Comparison of ENCODE assay signal across 8 cellular contexts in genomic region chr6:28225056-28225834, GRCh38. TPM values are rescaled to one million over a fixed set of nuclear protein-coding genes. Genes with fewer than 3 reads are reported as not detected.
DNase-seq lines count a peak whose midpoint lies in the region; ATAC-seq and TF ChIP-seq lines count a peak whose summit lies in the region.

ZSCAN9 (plus strand) TSS chr6:28225275; CDS start chr6:28227085, 1,810 bp downstream.

- H3K27me3 Mint-ChIP-seq in CD4-positive, alpha-beta T cell, result peaks cover 75% of the 10 kb centered on the region

- peak within 1 kb of the TSS; percentile 88 for H3K4me3 Mint-ChIP-seq in CD4-positive, alpha-beta T cell

- CTCF ChIA-PET in CD4-positive, alpha-beta T cell (lab: Charles Lee), result no interaction called here

- H3K4me1 ChIP-seq in esophagus (ENCODE audit: control insufficient read depth in 2 of 2, insufficient read depth in 2 of 2, low read length in 1 of 2) (no peaks in the 10 kb centered on the region), stomach (peaks cover 0 to 27% (median 18%) of the 10 kb centered on the region in 4 donors)

- no peaks in the 10 kb centered on the region for H3K9me3 Mint-ChIP-seq in CD4-positive, alpha-beta T cell

- 1 to 2% methylated on average over 45 of the region's 45 CpGs for WGBS in esophagus, 2 donors
- WGBS in stomach, 5 donors, result 0 to 1% (median 1%) methylated on average over 40 to 45 of the region's 45 CpGs

- H3K36me3 ChIP-seq in esophagus (ENCODE audit: control insufficient read depth in 2 of 2, insufficient read depth in 2 of 2, low read length in 1 of 2), result peaks cover 5 to 7% of the 10 kb centered on the region in 2 donors
- H3K36me3 ChIP-seq in stomach, result peaks cover 24 to 34% (median 33%) of the 10 kb centered on the region in 4 donors

- peak; percentile 29 for ATAC-seq in CD4-positive, alpha-beta T cell (ENCODE audit: poor library complexity)
- peak; percentile 92 for ATAC-seq in HG03342 (IDR thresholded peaks at IDR 0.05; ENCODE audit: unreplicated experiment)

- H3K36me3 Mint-ChIP-seq in CD4-positive, alpha-beta T cell (ENCODE audit: low read depth), result no peaks in the 10 kb centered on the region

- intact Hi-C loops in CD4-positive, alpha-beta T cell (cut with DNase I, micrococcal nuclease), result no loop called here
- intact Hi-C loops in stomach (cut with DNase I; ENCODE audit: low total_unique reads), result loop anchor here (10.0 kb wide), 1 partner anchor 100 kb away; the partner anchor contains the start of gene ZSCAN16

- H3K4me3 ChIP-seq in esophagus (ENCODE audit: low read depth in 1 of 2, low read length in 2 of 2), result peak within 1 kb of the TSS; percentile 81 to 93
- H3K4me3 ChIP-seq in stomach, result peak within 1 kb of the TSS; percentile 61 to 80 (median 77)

- H3K9me3 ChIP-seq in CD4-positive, alpha-beta T cell (ENCODE audit: control insufficient read depth, low read length), result no peaks in the 10 kb centered on the region
- peaks cover 0 to 2% of the 10 kb centered on the region in 2 donors for H3K9me3 ChIP-seq in esophagus (ENCODE audit: control insufficient read depth in 2 of 2, insufficient read depth in 1 of 2, low read depth in 1 of 2, low read length in 1 of 2)
- no peaks in the 10 kb centered on the region for H3K9me3 ChIP-seq in stomach

- peak; percentile 88 for TF ChIP-seq POLR2A in GM19193 (IDR thresholded peaks at IDR 0.05; ENCODE audit: extremely low read depth, insufficient read depth, insufficient read length)
- no peak for TF ChIP-seq POLR2A in stomach (IDR thresholded peaks at IDR 0.05)

- peaks cover 54% of the 10 kb centered on the region for H3K27me3 ChIP-seq in CD4-positive, alpha-beta T cell (ENCODE audit: control insufficient read depth, insufficient read depth, low read length)
- H3K27me3 ChIP-seq in esophagus (ENCODE audit: control insufficient read depth in 1 of 2, insufficient read depth in 2 of 2, low read length in 2 of 2) (no peaks in the 10 kb centered on the region), stomach (peaks cover 0 to 26% (median 6%) of the 10 kb centered on the region in 3 donors)

- H3K27ac Mint-ChIP-seq in CD4-positive, alpha-beta T cell, result no peak within 1 kb of the TSS

- H3K4me1 Mint-ChIP-seq in CD4-positive, alpha-beta T cell (ENCODE audit: low read depth), result peaks cover 15% of the 10 kb centered on the region

- no peak within 1 kb of the TSS for H3K27ac ChIP-seq in CD4-positive, alpha-beta T cell (ENCODE audit: low read depth, low read length)
- peak within 1 kb of the TSS; percentile 49 to 80 for H3K27ac ChIP-seq in esophagus (ENCODE audit: low read depth in 2 of 2, low read length in 1 of 2)
- H3K27ac ChIP-seq in stomach, result peak within 1 kb of the TSS; percentile 76 to 88 (median 86)

- peak in 2 of 10 experiments; percentile 14 to 27 for DNase-seq in CD4-positive, alpha-beta T cell
- DNase-seq in NCI-H446 (lab: John Stamatoyannopoulos, UW) (peak; percentile 67 to 85), middle frontal gyrus (ENCODE audit: extremely low spot score, low spot score) (peak; percentile 39), stomach (peak; percentile 83)
- peak; percentile 82 for DNase-seq in activated CD8-positive, alpha-beta memory T cell treated with anti-CD3 and anti-CD28 coated beads for 24 hours

- TF ChIP-seq CTCF in CD4-positive, alpha-beta T cell (IDR thresholded peaks at IDR 0.05), result no peak
- TF ChIP-seq CTCF in stomach (IDR thresholded peaks at IDR 0.05), result no peak

- POLR2A ChIA-PET in CD4-positive, alpha-beta T cell (lab: Charles Lee), result no interaction called here

- no peak for TF ChIP-seq EP300 in stomach (IDR thresholded peaks at IDR 0.05)

RNA-seq across cellular contexts. Expression of gene ZSCAN9, which starts in this region (rescaled TPM):
- total RNA-seq in CD4-positive, alpha-beta T cell, result under 1 TPM; 0.85 to 0.89 TPM
- 1 to 10 TPM; 4.4 to 5.5 TPM for polyA plus RNA-seq in esophagus
- 10 to 100 TPM in 3 of 5 donors, 1 to 10 TPM in 2; 1.8 to 37.9 (median 15.1) TPM for total RNA-seq in stomach
- polyA plus RNA-seq in stomach, result 1 to 10 TPM; 5.7 to 7.9 (median 7.0) TPM

Comparison
In these comparisons a context has a peak if more than half of its experiments do, and no peak if none do; other contexts are left out.
1. Peak in ATAC-seq in CD4-positive, alpha-beta T cell; RNA of the gene not detected or under 1 TPM.